In genomic region chr5:16487448-16487847, GRCh38 we compare ENCODE assay signal across 1 cellular context.
TF ChIP-seq lines count a peak whose summit lies in the region.

No MANE protein-coding gene starts in this region.

TF ChIP-seq in HEK293T, 16 proteins besides CTCF, POLR2A, EP300 and RAD21:
- TF ChIP-seq FOXK2 (IDR thresholded peaks at IDR 0.05) = no peak
- no peak for TF ChIP-seq ARNT (IDR thresholded peaks at IDR 0.05)
- TF ChIP-seq FOXA1 (IDR thresholded peaks at IDR 0.05) = no peak
- no peak for TF ChIP-seq BHLHE40 (IDR thresholded peaks at IDR 0.05; ENCODE audit: borderline replicate concordance)
- no peak for TF ChIP-seq L3MBTL2 (conservative IDR thresholded peaks at IDR 0.05)
- TF ChIP-seq SUZ12 (IDR thresholded peaks at IDR 0.05) = no peak
- no peak for TF ChIP-seq SP1 (IDR thresholded peaks at IDR 0.05)
- TF ChIP-seq FOXM1 (IDR thresholded peaks at IDR 0.05; ENCODE audit: borderline replicate concordance) = no peak
- no peak for TF ChIP-seq ELF4 (IDR thresholded peaks at IDR 0.05)
